ENCODE assay signal across 8 cellular contexts in the genomic region with DNA sequence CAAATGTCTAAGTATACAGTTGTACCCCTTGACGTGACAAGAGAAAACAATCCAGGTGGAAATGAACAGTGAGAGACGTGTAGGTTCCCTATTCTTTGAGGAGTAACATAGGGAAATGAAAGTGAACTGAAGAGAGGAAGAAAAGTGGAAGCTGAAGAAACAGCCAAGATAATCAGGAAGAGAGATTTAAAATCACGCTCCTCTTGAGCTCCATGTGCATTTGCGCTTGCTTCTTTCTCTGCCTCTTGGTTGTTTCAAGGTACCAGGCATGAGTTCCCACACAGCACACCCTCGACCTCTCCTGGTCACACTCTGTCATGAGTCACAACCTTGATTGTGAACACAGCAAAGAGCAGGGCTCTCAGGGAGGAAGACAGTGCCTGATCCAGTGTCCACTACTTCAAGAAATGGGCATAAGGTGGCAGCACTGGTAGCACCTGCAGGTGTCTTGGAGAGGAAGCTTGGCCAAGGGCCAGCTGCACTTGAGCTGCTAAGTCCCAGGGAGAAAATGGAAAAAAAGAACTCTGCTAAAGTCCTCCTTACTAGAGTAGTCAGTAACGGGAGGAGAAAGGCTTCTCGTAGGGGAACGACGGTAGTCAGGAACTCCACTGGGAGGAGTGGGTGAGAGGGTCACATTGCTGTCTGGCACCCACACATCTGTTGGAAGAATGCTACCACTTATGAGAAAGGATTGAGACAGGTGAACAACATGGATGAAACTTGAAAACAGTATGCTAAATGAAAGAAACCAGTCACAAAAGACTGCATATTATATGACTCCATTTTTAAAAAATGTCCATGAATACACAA. TPM values are rescaled to one million over a fixed set of nuclear protein-coding genes. Genes with fewer than 3 reads are reported as not detected.
DNase-seq lines count a peak whose midpoint lies in the region; ATAC-seq and TF ChIP-seq lines count a peak whose summit lies in the region.

No MANE protein-coding gene starts in this region.

- H3K4me1 ChIP-seq in DND-41 (ENCODE audit: insufficient read depth, low read length) (peaks cover 6% of the 10 kb centered on the region; the same call in 1 of the 2 replicates), HCT116 (ENCODE audit: control insufficient read depth in 1 of 2, insufficient read depth in 2 of 2, low read length in 2 of 2) (peaks cover 0 to 13% of the 10 kb centered on the region in 2 experiments; a peak in 2 of 4 replicates), right atrium auricular region (peaks cover 0 to 9% of the 10 kb centered on the region in 2 donors)

- no peaks in the 10 kb centered on the region for H3K79me2 ChIP-seq in DND-41 (ENCODE audit: insufficient read depth, low read length)
- no peaks in the 10 kb centered on the region for H3K79me2 ChIP-seq in HCT116 (ENCODE audit: insufficient read depth, low read length)

- H3K9me3 ChIP-seq in DND-41 (ENCODE audit: insufficient read depth, low read length, severe bottlenecking) (no peaks in the 10 kb centered on the region), HCT116 (ENCODE audit: control insufficient read depth in 1 of 2, insufficient read depth in 1 of 2, low read depth in 1 of 2, low read length in 2 of 2) (no peaks in the 10 kb centered on the region), right atrium auricular region (no peaks in the 10 kb centered on the region)

- POLR2A ChIA-PET in HCT116 (lab: Charles Lee), result interaction anchor here (0.6 to 2.0 kb wide), 7 partner anchors 10 to 111 kb away, joined by 3 to 21 read pairs (median 5); no protein-coding TSS in a partner anchor

- H3K4me2 ChIP-seq in DND-41 (ENCODE audit: insufficient read depth, low read length), result no peak overlapping the region
- peak overlapping the region; percentile 69 for H3K4me2 ChIP-seq in HCT116 (ENCODE audit: low read length)

- H3K9me2 ChIP-seq in HCT116 (ENCODE audit: insufficient read depth), result no peaks in the 10 kb centered on the region

- peak; percentile 62 for TF ChIP-seq CTCF in DND-41 (IDR thresholded peaks at IDR 0.05; ENCODE audit: borderline replicate concordance, extremely low read depth, low read length, poor library complexity, severe bottlenecking)
- TF ChIP-seq CTCF in HCT116 (IDR thresholded peaks at IDR 0.05 in 2 of 3, conservative IDR thresholded peaks at IDR 0.05 in 1 of 3; ENCODE audit: borderline replicate concordance in 1 of 3, insufficient read depth in 1 of 3, low read depth in 2 of 3, low read length in 2 of 3), result peak; percentile 83 to 97 (median 86)
- peak; percentile 46 to 72 for TF ChIP-seq CTCF in right atrium auricular region (IDR thresholded peaks at IDR 0.05)

- H3K36me3 ChIP-seq in DND-41 (ENCODE audit: insufficient read depth, low read length) (no peaks in the 10 kb centered on the region), HCT116 (ENCODE audit: control insufficient read depth in 1 of 2, insufficient read depth in 2 of 2, low read length in 2 of 2) (no peaks in the 10 kb centered on the region), right atrium auricular region (no peaks in the 10 kb centered on the region)

- TF ChIP-seq POLR2A in HCT116 (IDR thresholded peaks at IDR 0.05; ENCODE audit: borderline replicate concordance, extremely low read depth, insufficient read depth, insufficient read length), result no peak

- intact Hi-C loops in HCT116 (cut with micrococcal nuclease), result loop anchor here (1.0 kb wide), 1 partner anchor 112 kb away; no protein-coding TSS in a partner anchor

- no TSS peak for BruUV-seq in HCT116 (replicated peaks; lab: Mats Ljungman, UMichigan)

- H3K9ac ChIP-seq in DND-41 (ENCODE audit: low read depth, low read length) (no peak overlapping the region), HCT116 (ENCODE audit: low read length) (peak overlapping the region; percentile 34)

- RAD21 ChIA-PET in HCT116 (lab: Charles Lee; ENCODE audit: low non-redundant PET in 1 of 2, low total read pairs in 2 of 2, uncharacterized antibody in 2 of 2, unreplicated experiment in 2 of 2), result interaction anchor here (1.0 to 1.5 kb wide), 6 partner anchors 17 to 111 kb away, joined by 3 to 7 read pairs (median 4); no protein-coding TSS in a partner anchor

- H3K4me3 ChIP-seq in DND-41 (ENCODE audit: low read depth in 1 of 2, low read length in 2 of 2) (no peak overlapping the region), HCT116 (replicated peaks in 1 of 2; ENCODE audit: low read depth in 1 of 2, low read length in 2 of 2) (peak overlapping the region in 1 of 2 experiments; percentile 24; a peak in 2 of 4 replicates), right atrium auricular region (peak overlapping the region in 1 of 2 donors; percentile 13)

- H3K27me3 ChIP-seq in DND-41 (ENCODE audit: insufficient read depth, low read length, poor library complexity) (no peaks in the 10 kb centered on the region), HCT116 (ENCODE audit: insufficient read depth, low read length) (no peaks in the 10 kb centered on the region), right atrium auricular region (no peaks in the 10 kb centered on the region)

- DNase-seq in DND-41 (peak; percentile 48), HCT116 (ENCODE audit: low read depth, low spot score) (peak; percentile 94), NCI-H1417 treated with DMSO at 0.1 percent for 48 hours (lab: John Stamatoyannopoulos, UW) (peak; percentile 63), SW 1271 (lab: John Stamatoyannopoulos, UW) (peak; percentile 64 to 86), amniotic stem cell (lab: John Stamatoyannopoulos, UW) (peak; percentile 37), right atrium auricular region (ENCODE audit: low spot score) (peak; percentile 81), retina (peak; percentile 50)

- H2AFZ ChIP-seq in DND-41 (ENCODE audit: low read depth, low read length) (peak overlapping the region; percentile 42), HCT116 (ENCODE audit: low read depth, low read length, poor library complexity, severe bottlenecking) (peak overlapping the region; percentile 95)

- TF ChIP-seq RAD21 in HCT116 (IDR thresholded peaks at IDR 0.05; ENCODE audit: low read depth), result peak; percentile 91

- CTCF ChIA-PET in HCT116 (lab: Charles Lee), result interaction anchor here (0.6 to 2.3 kb wide), 18 partner anchors 9 to 183 kb away, joined by 3 to 33 read pairs (median 4); a partner anchor contains a TSS

- no peak overlapping the region for H3K27ac ChIP-seq in DND-41 (ENCODE audit: low read length)
- no peak overlapping the region for H3K27ac ChIP-seq in HCT116 (ENCODE audit: low read depth, low read length)
- no peak overlapping the region for H3K27ac ChIP-seq in right atrium auricular region

- H4K20me1 ChIP-seq in DND-41 (ENCODE audit: insufficient read depth, low read length), result no peaks in the 10 kb centered on the region
- H4K20me1 ChIP-seq in HCT116 (ENCODE audit: insufficient read depth), result no peaks in the 10 kb centered on the region

- ATAC-seq in DND-41 (ENCODE audit: insufficient read depth, low read depth), result peak; percentile 74
- ATAC-seq in HCT116, result peak; percentile 100
- no peak for ATAC-seq in HG03520 (IDR thresholded peaks at IDR 0.05; ENCODE audit: unreplicated experiment)

TF ChIP-seq in HCT116, 20 proteins besides CTCF, POLR2A, EP300 and RAD21:
- TF ChIP-seq ELF1 (IDR thresholded peaks at IDR 0.05; ENCODE audit: borderline replicate concordance, low read depth) (no peak), SP1 (IDR thresholded peaks at IDR 0.05; ENCODE audit: low read depth) (peak; percentile 32; the same call in 1 of the 2 replicates), POLR2AphosphoS5 (IDR thresholded peaks at IDR 0.05; ENCODE audit: low read depth, low read length) (peak; percentile 69), CBX3 (IDR thresholded peaks at IDR 0.05; ENCODE audit: low read depth) (peak; percentile 91), FOSL1 (IDR thresholded peaks at IDR 0.05; ENCODE audit: low read depth) (no peak), TCF7L2 (IDR thresholded peaks at IDR 0.05; ENCODE audit: borderline replicate concordance, extremely low read depth, insufficient read depth, insufficient read length) (peak; percentile 29), YY1 (IDR thresholded peaks at IDR 0.05; ENCODE audit: extremely low read depth, insufficient replicate concordance, low read depth, low read length) (peak; percentile 59)
- TF ChIP-seq, protein P1, sequence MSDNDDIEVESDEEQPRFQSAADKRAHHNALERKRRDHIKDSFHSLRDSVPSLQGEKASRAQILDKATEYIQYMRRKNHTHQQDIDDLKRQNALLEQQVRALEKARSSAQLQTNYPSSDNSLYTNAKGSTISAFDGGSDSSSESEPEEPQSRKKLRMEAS (IDR thresholded peaks at IDR 0.05), result peak; percentile 85

RNA-seq across cellular contexts. Expression of a gene that starts 18.3 kb away (rescaled TPM):
- total RNA-seq in HCT116 (2021; ENCODE audit: unreplicated experiment) (62.8 TPM), right atrium auricular region (10 to 100 TPM; 32.7 to 48.8 TPM)
- polyA plus RNA-seq in HCT116 (2012), result 55.1 and 56.3 TPM in 2 replicates

Comparison
In these comparisons a context has a peak if more than half of its experiments do, and no peak if none do; other contexts are left out.
1. DNase-seq: peak in every context shown above with its lines; median percentile 94 in HCT116; 81 in right atrium auricular region; 75 in SW 1271; 63 in NCI-H1417 treated with DMSO at 0.1 percent for 48 hours; 50 in retina; 48 in DND-41; 37 in amniotic stem cell.